ENCODE assay signal across 38 cellular contexts in the genomic region with DNA sequence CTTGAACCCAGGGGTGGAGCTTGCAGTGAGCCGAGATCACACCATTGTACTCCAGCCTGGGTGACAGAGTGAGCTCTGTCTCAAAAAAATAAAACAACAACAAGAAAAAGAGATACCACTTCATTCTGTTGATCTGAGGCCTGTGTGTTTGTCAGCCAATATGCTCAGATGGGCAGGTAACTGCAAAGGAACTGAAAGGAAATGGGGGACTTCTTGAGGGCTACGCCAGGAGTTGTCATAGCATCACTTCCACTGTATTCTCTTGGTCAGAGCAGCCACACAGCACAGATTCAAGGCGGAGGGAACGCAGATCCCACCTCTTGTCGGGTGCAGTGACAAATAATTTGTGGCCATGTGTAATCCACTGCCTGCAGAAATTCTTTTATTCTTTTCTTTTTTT.
"Had no signal": no experiment of that assay in that cellular context is flagged by ENCODE, and none has a peak within 500 bp of the region (broad histone marks: within the 10 kb centered on the region; RNA-seq: fewer than 3 reads in every experiment).

No MANE protein-coding gene starts in this region.

- H3K36me3 Mint-ChIP-seq: activated naive CD4-positive, alpha-beta T cell treated with anti-CD3 and anti-CD28 coated beads, Interleukin-2, amount 10 ng/mL, durations not matched to agents 7 days and 5 days; activated naive CD8-positive, alpha-beta T cell treated with anti-CD3 and anti-CD28 coated beads for 36 hours had no signal

- H3K4me3 ChIP-seq: adrenal gland, body of pancreas, breast epithelium had no signal

- H3K9me3 ChIP-seq: adrenal gland, body of pancreas had no signal

- H3K4me3 Mint-ChIP-seq: activated CD4-positive, alpha-beta memory T cell treated with anti-CD3 and anti-CD28 coated beads, Interleukin-2, amount 10 ng/mL, durations not matched to agents 7 days and 5 days; activated CD4-positive, alpha-beta T cell treated with anti-CD3 and anti-CD28 coated beads for 36 hours; activated CD4-positive, alpha-beta T cell treated with anti-CD3 and anti-CD28 coated beads, Interleukin-2, amount 10 ng/mL, durations not matched to agents 7 days and 5 days; activated CD8-positive, alpha-beta memory T cell treated with anti-CD3 and anti-CD28 coated beads, Interleukin-2, amount 10 ng/mL, durations not matched to agents 7 days and 5 days; activated CD8-positive, alpha-beta T cell treated with anti-CD3 and anti-CD28 coated beads, Interleukin-2, amount 10 ng/mL, durations not matched to agents 7 days and 5 days; activated naive CD4-positive, alpha-beta T cell treated with anti-CD3 and anti-CD28 coated beads, Interleukin-2, amount 10 ng/mL, durations not matched to agents 7 days and 5 days; activated naive CD8-positive, alpha-beta T cell treated with anti-CD3 and anti-CD28 coated beads for 36 hours; activated T-cell treated with anti-CD3 and anti-CD28 coated beads, Interleukin-2, amount 50 U/mL, for 24 hours; T-helper 1 cell treated with Interleukin-12 subunit alpha and Interleukin-12 subunit beta and Interleukin-4 antibody, amounts not matched to agents 30 μg/mL and 1 μg/mL, for 36 hours; T-helper 2 cell treated with Interferon-gamma antibody and Interleukin-4, amounts not matched to agents 5 μg/mL and 100 μg/mL, for 36 hours; WTC11 had no signal

- ATAC-seq: activated CD4-positive, alpha-beta T cell treated with anti-CD3 and anti-CD28 coated beads for 36 hours; activated CD4-positive, CD25-positive, alpha-beta regulatory T cell treated with anti-CD3 and anti-CD28 coated beads, Interleukin-2, amount 50 U/mL, for 24 hours; activated CD8-positive, alpha-beta memory T cell treated with anti-CD3 and anti-CD28 coated beads, Interleukin-2, amount 10 ng/mL, durations not matched to agents 7 days and 5 days; activated CD8-positive, alpha-beta T cell treated with anti-CD3 and anti-CD28 coated beads, Interleukin-2, amount 10 ng/mL, durations not matched to agents 7 days and 5 days; activated naive CD4-positive, alpha-beta T cell treated with anti-CD3 and anti-CD28 coated beads, Interleukin-2, amount 50 U/mL, for 72 hours; body of pancreas; WTC11 had no signal

- H3K27me3 Mint-ChIP-seq: activated CD4-positive, alpha-beta memory T cell treated with anti-CD3 and anti-CD28 coated beads, Interleukin-2, amount 10 ng/mL, durations not matched to agents 7 days and 5 days; activated CD4-positive, alpha-beta T cell treated with anti-CD3 and anti-CD28 coated beads for 36 hours; activated CD4-positive, alpha-beta T cell treated with anti-CD3 and anti-CD28 coated beads, Interleukin-2, amount 10 ng/mL, durations not matched to agents 7 days and 5 days; activated CD8-positive, alpha-beta memory T cell treated with anti-CD3 and anti-CD28 coated beads, Interleukin-2, amount 10 ng/mL, durations not matched to agents 7 days and 5 days; activated naive CD4-positive, alpha-beta T cell treated with anti-CD3 and anti-CD28 coated beads, Interleukin-2, amount 10 ng/mL, durations not matched to agents 7 days and 5 days; activated naive CD8-positive, alpha-beta T cell treated with anti-CD3 and anti-CD28 coated beads for 36 hours; activated T-cell treated with anti-CD3 and anti-CD28 coated beads, Interleukin-2, amount 50 U/mL, for 24 hours had no signal

- H3K9me3 Mint-ChIP-seq: activated naive CD4-positive, alpha-beta T cell treated with anti-CD3 and anti-CD28 coated beads, Interleukin-2, amount 10 ng/mL, durations not matched to agents 7 days and 5 days had no signal

- H3K27ac Mint-ChIP-seq: activated CD4-positive, alpha-beta memory T cell treated with anti-CD3 and anti-CD28 coated beads, Interleukin-2, amount 10 ng/mL, durations not matched to agents 7 days and 5 days; activated CD4-positive, alpha-beta T cell treated with anti-CD3 and anti-CD28 coated beads for 36 hours; activated CD4-positive, alpha-beta T cell treated with anti-CD3 and anti-CD28 coated beads, Interleukin-2, amount 10 ng/mL, durations not matched to agents 7 days and 5 days; activated CD8-positive, alpha-beta memory T cell treated with anti-CD3 and anti-CD28 coated beads, Interleukin-2, amount 10 ng/mL, durations not matched to agents 7 days and 5 days; activated CD8-positive, alpha-beta T cell treated with anti-CD3 and anti-CD28 coated beads, Interleukin-2, amount 10 ng/mL, durations not matched to agents 7 days and 5 days; activated naive CD4-positive, alpha-beta T cell treated with anti-CD3 and anti-CD28 coated beads, Interleukin-2, amount 10 ng/mL, durations not matched to agents 7 days and 5 days; activated naive CD4-positive, alpha-beta T cell treated with anti-CD3 and anti-CD28 coated beads, Interleukin-2, amount 50 U/mL, for 72 hours; activated naive CD8-positive, alpha-beta T cell treated with anti-CD3 and anti-CD28 coated beads for 36 hours; activated T-cell treated with anti-CD3 and anti-CD28 coated beads, Interleukin-2, amount 50 U/mL, for 24 hours; activated T-helper 2 cell treated with anti-CD3 and anti-CD28 coated beads, Interferon-gamma antibody, Interleukin-2, Interleukin-4, amounts not matched to agents 10 μg/mL and 5 μg/mL and 100 μg/mL, durations not matched to agents 14 hours and 24 hours and 36 hours; T-helper 1 cell treated with Interleukin-12 subunit alpha and Interleukin-12 subunit beta and Interleukin-4 antibody, amounts not matched to agents 30 μg/mL and 1 μg/mL, for 36 hours; T-helper 2 cell treated with Interferon-gamma antibody and Interleukin-4, amounts not matched to agents 5 μg/mL and 100 μg/mL, for 36 hours; WTC11 had no signal

- H3K4me1 ChIP-seq: adrenal gland, body of pancreas, breast epithelium had no signal

- H3K36me3 ChIP-seq: adrenal gland, brain microvascular endothelial cell, breast epithelium, WERI-Rb-1 had no signal

- H3K4me1 Mint-ChIP-seq: activated CD4-positive, alpha-beta memory T cell treated with anti-CD3 and anti-CD28 coated beads, Interleukin-2, amount 10 ng/mL, durations not matched to agents 7 days and 5 days; activated CD4-positive, alpha-beta T cell treated with anti-CD3 and anti-CD28 coated beads for 36 hours; activated CD4-positive, alpha-beta T cell treated with anti-CD3 and anti-CD28 coated beads, Interleukin-2, amount 10 ng/mL, durations not matched to agents 7 days and 5 days; activated CD8-positive, alpha-beta memory T cell treated with anti-CD3 and anti-CD28 coated beads, Interleukin-2, amount 10 ng/mL, durations not matched to agents 7 days and 5 days; activated naive CD4-positive, alpha-beta T cell treated with anti-CD3 and anti-CD28 coated beads, Interleukin-2, amount 10 ng/mL, durations not matched to agents 7 days and 5 days; activated naive CD8-positive, alpha-beta T cell treated with anti-CD3 and anti-CD28 coated beads for 36 hours; WTC11 had no signal

- H3K27ac ChIP-seq: adrenal gland, body of pancreas, brain microvascular endothelial cell, breast epithelium, WERI-Rb-1 had no signal

- DNase-seq: activated CD4-positive, alpha-beta memory T cell treated with anti-CD3 and anti-CD28 coated beads, Interleukin-2, amount 10 ng/mL, durations not matched to agents 7 days and 5 days; activated CD4-positive, alpha-beta T cell treated with anti-CD3 and anti-CD28 coated beads for 1 hour; activated CD4-positive, alpha-beta T cell treated with anti-CD3 and anti-CD28 coated beads for 36 hours; activated CD4-positive, alpha-beta T cell treated with anti-CD3 and anti-CD28 coated beads for 48 hours; activated CD4-positive, alpha-beta T cell treated with anti-CD3 and anti-CD28 coated beads, Interleukin-2, amount 10 ng/mL, durations not matched to agents 7 days and 5 days; activated CD4-positive, alpha-beta T cell treated with anti-CD3 and anti-CD28 coated beads, Interleukin-2, amount 50 U/mL, for 48 hours; activated CD4-positive, CD25-positive, alpha-beta regulatory T cell; activated CD8-positive, alpha-beta memory T cell treated with anti-CD3 and anti-CD28 coated beads for 24 hours; activated CD8-positive, alpha-beta memory T cell treated with anti-CD3 and anti-CD28 coated beads, Interleukin-2, amount 10 ng/mL, durations not matched to agents 7 days and 5 days; activated CD8-positive, alpha-beta memory T cell treated with anti-CD3 and anti-CD28 coated beads, Interleukin-2, amount 50 U/mL, for 48 hours; activated CD8-positive, alpha-beta T cell treated with anti-CD3 and anti-CD28 coated beads, Interleukin-2, amount 10 ng/mL, durations not matched to agents 7 days and 5 days; activated effector memory CD4-positive, alpha-beta T cell treated with Interleukin-2 at 50 U/mL for 16 hours; activated gamma-delta T cell; activated naive CD4-positive, alpha-beta T cell treated with anti-CD3 and anti-CD28 coated beads, Interleukin-2, amount 10 ng/mL, durations not matched to agents 7 days and 5 days; activated naive CD4-positive, alpha-beta T cell treated with Interleukin-2 at 50 U/mL for 16 hours; activated naive CD8-positive, alpha-beta T cell treated with anti-CD3 and anti-CD28 coated beads for 36 hours; activated T-cell treated with anti-CD3 and anti-CD28 coated beads, Interleukin-2, amount 50 U/mL, for 24 hours; activated T-cell treated with anti-CD3 and anti-CD28 coated beads, Interleukin-2, amount 50 U/mL, for 48 hours; adrenal gland; amniotic stem cell; aorta; body of pancreas; brain microvascular endothelial cell; central memory CD4-positive, alpha-beta T cell; SW 1271; T-helper 1 cell; T-helper 2 cell; T-helper 9 cell; WERI-Rb-1 had no signal

- FAIRE-seq: astrocyte, TTC549 had no signal

- H3K27me3 ChIP-seq: adrenal gland, body of pancreas, brain microvascular endothelial cell, breast epithelium had no signal
